Comparison of ENCODE assay signal across 8 cellular contexts in the genomic region with DNA sequence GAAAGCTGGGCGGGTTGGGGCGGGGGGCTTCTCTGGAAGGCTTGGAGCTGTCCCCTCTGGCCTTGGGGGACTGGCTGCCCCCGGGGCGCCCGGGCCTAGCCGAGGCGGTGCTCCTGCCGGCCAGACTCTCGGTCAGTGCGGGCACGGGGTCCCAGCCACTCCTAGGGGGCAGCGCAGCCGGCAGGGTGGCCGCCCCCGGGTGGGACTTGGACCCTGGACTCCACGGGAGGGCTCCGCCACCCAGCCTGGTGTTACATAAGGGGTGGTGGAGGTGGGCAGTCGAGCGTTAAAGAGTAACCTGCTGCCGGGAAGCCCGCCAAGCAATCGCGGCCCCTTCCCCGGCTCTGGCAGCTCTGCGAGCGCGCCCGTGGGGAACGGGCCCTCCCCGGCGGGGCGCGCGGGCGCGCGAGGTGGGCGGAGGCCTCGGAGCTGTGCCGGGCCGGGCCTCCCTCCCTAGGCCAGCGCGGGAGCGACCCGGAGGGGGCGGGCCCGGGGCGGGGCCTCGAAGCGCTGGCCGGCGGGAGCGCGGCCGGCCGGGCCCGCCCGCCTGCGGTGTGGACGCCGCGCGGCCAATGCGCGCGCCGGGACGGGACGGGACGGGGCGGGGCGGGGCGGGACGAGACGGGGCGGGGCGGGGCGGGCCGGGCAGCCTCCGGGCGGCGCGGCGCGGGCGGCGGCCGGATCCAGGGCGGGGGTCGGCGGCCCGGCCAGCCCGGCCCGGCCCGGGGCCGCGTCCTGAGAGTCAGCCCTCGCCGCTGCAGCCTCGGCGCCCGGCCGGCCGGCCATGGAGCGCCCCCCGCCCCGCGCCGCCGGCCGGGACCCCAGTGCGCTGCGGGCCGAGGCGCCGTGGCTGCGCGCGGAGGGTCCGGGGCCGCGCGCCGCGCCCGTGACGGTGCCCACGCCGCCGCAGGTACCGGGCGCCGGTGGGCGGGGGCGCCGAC. TPM values are rescaled to one million over a fixed set of nuclear protein-coding genes. Genes with fewer than 3 reads are reported as not detected.
DNase-seq lines count a peak whose midpoint lies in the region; ATAC-seq and TF ChIP-seq lines count a peak whose summit lies in the region.

A gene with protein sequence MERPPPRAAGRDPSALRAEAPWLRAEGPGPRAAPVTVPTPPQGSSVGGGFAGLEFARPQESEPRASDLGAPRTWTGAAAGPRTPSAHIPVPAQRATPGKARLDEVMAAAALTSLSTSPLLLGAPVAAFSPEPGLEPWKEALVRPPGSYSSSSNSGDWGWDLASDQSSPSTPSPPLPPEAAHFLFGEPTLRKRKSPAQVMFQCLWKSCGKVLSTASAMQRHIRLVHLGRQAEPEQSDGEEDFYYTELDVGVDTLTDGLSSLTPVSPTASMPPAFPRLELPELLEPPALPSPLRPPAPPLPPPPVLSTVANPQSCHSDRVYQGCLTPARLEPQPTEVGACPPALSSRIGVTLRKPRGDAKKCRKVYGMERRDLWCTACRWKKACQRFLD (plus strand): TSS at position 648 of the 941 bp plus-strand sequence. CDS start 137 bp downstream, at position 785.

- peaks cover 6 to 17% (median 10%) of the 10 kb centered on the region in 4 donors for H3K4me1 Mint-ChIP-seq in CD4-positive, alpha-beta memory T cell
- peaks cover 15% of the 10 kb centered on the region for H3K4me1 Mint-ChIP-seq in activated naive CD8-positive, alpha-beta T cell (ENCODE audit: low read depth)
- H3K4me1 Mint-ChIP-seq in neural crest cell, result no peaks in the 10 kb centered on the region

- intact Hi-C loops in CD4-positive, alpha-beta memory T cell (cut with micrococcal nuclease), result loop anchor here (1.0 to 5.0 kb wide), 3 partner anchors 12 to 218 kb away; a partner anchor contains a TSS

- H3K9ac ChIP-seq in HUES64 (ENCODE audit: low read depth, low read length), result peak within 1 kb of the TSS; percentile 82

- H3K27me3 ChIP-seq in CD4-positive, alpha-beta memory T cell (ENCODE audit: insufficient read depth, low read length), result no peaks in the 10 kb centered on the region
- H3K27me3 ChIP-seq in HUES64 (ENCODE audit: insufficient read depth, low read length), result peaks cover 13% of the 10 kb centered on the region

- peaks cover 15% of the 10 kb centered on the region for H3K36me3 ChIP-seq in CD4-positive, alpha-beta memory T cell (ENCODE audit: insufficient read depth, low read length)
- peaks cover 39% of the 10 kb centered on the region for H3K36me3 ChIP-seq in HUES64 (ENCODE audit: insufficient read depth, low read length)
- H3K36me3 ChIP-seq in urinary bladder (ENCODE audit: insufficient read depth), result peaks cover 1% of the 10 kb centered on the region

- peaks cover 33% of the 10 kb centered on the region for H3K4me1 ChIP-seq in CD4-positive, alpha-beta memory T cell (ENCODE audit: insufficient read depth, low read length)
- H3K4me1 ChIP-seq in HUES64 (ENCODE audit: insufficient read depth, low read length) (peaks cover 18% of the 10 kb centered on the region), urinary bladder (ENCODE audit: insufficient read depth) (no peaks in the 10 kb centered on the region)

- peak; percentile 61 to 76 (median 72) for DNase-seq in CD4-positive, alpha-beta memory T cell
- DNase-seq in SHP77 treated with DMSO at 0.1 percent for 48 hours (lab: John Stamatoyannopoulos, UW) (peak; percentile 14), germinal center (ENCODE audit: low spot score) (peak; percentile 88), neural crest cell (ENCODE audit: low read depth, low spot score) (peak; percentile 59)

- peak; percentile 39 for ATAC-seq in GM19397 (IDR thresholded peaks at IDR 0.05; ENCODE audit: unreplicated experiment)

- peak within 1 kb of the TSS; percentile 44 to 91 (median 60) for H3K4me3 Mint-ChIP-seq in CD4-positive, alpha-beta memory T cell
- peak within 1 kb of the TSS; percentile 54 for H3K4me3 Mint-ChIP-seq in activated naive CD8-positive, alpha-beta T cell
- H3K4me3 Mint-ChIP-seq in neural crest cell, result peak within 1 kb of the TSS; percentile 38

- H3K36me3 Mint-ChIP-seq in CD4-positive, alpha-beta memory T cell, result peaks cover 8 to 23% of the 10 kb centered on the region in 2 donors
- H3K36me3 Mint-ChIP-seq in activated naive CD8-positive, alpha-beta T cell, result no peaks in the 10 kb centered on the region
- H3K36me3 Mint-ChIP-seq in neural crest cell (ENCODE audit: low read depth), result peaks cover 4% of the 10 kb centered on the region

- 1% methylated on average over 136 of the region's 136 CpGs for WGBS in HUES64
- WGBS in urinary bladder, result 1% methylated on average over 133 of the region's 136 CpGs

- H3K27ac ChIP-seq in CD4-positive, alpha-beta memory T cell (ENCODE audit: low read depth, low read length), result peak within 1 kb of the TSS; percentile 54
- H3K27ac ChIP-seq in HUES64 (ENCODE audit: low read depth, low read length) (peak within 1 kb of the TSS; percentile 81), urinary bladder (ENCODE audit: low read depth) (peak within 1 kb of the TSS; percentile 94)

- POLR2A ChIA-PET in CD4-positive, alpha-beta memory T cell (lab: Charles Lee; ENCODE audit: partially characterized antibody), result interaction anchor here (0.7 to 7.0 kb wide), 28 partner anchors 10 to 300 kb away, joined by 3 to 202 read pairs (median 6); a partner anchor contains a TSS

- no peaks in the 10 kb centered on the region for H3K27me3 Mint-ChIP-seq in CD4-positive, alpha-beta memory T cell
- H3K27me3 Mint-ChIP-seq in activated naive CD8-positive, alpha-beta T cell, result no peaks in the 10 kb centered on the region
- H3K27me3 Mint-ChIP-seq in neural crest cell (ENCODE audit: low read depth), result peaks cover 6% of the 10 kb centered on the region

- CTCF ChIA-PET in CD4-positive, alpha-beta memory T cell (lab: Charles Lee; ENCODE audit: partially characterized antibody), result interaction anchor here (1.1 to 1.6 kb wide), 2 partner anchors 32 to 45 kb away, joined by 3 to 7 read pairs; a partner anchor contains a TSS

- H3K27ac Mint-ChIP-seq in CD4-positive, alpha-beta memory T cell, result peak within 1 kb of the TSS in 4 of 7 donors; percentile 22 to 65 (median 43)
- no peak within 1 kb of the TSS for H3K27ac Mint-ChIP-seq in activated naive CD8-positive, alpha-beta T cell
- H3K27ac Mint-ChIP-seq in neural crest cell (ENCODE audit: unreplicated experiment), result no peak within 1 kb of the TSS

- peak within 1 kb of the TSS; percentile 42 to 92 for H3K4me3 ChIP-seq in CD4-positive, alpha-beta memory T cell (ENCODE audit: low read length in 2 of 2)
- peak within 1 kb of the TSS; percentile 87 for H3K4me3 ChIP-seq in HUES64 (ENCODE audit: low read length)
- H3K4me3 ChIP-seq in urinary bladder (ENCODE audit: low read depth, low read length), result peak within 1 kb of the TSS; percentile 79

- TF ChIP-seq CTCF in neural crest cell (conservative IDR thresholded peaks at IDR 0.05), result no peak

- H3K9me3 Mint-ChIP-seq in CD4-positive, alpha-beta memory T cell, result peaks cover 0 to 3% (median 0%) of the 10 kb centered on the region in 8 donors
- no peaks in the 10 kb centered on the region for H3K9me3 Mint-ChIP-seq in activated naive CD8-positive, alpha-beta T cell (ENCODE audit: low read depth)
- no peaks in the 10 kb centered on the region for H3K9me3 Mint-ChIP-seq in neural crest cell

- H3K9me3 ChIP-seq in CD4-positive, alpha-beta memory T cell (ENCODE audit: control insufficient read depth in 1 of 2, low read length in 2 of 2), result no peaks in the 10 kb centered on the region
- H3K9me3 ChIP-seq in HUES64 (ENCODE audit: insufficient read depth, low read depth, low read length), result no peaks in the 10 kb centered on the region

RNA-seq across cellular contexts. Expression of the gene that starts here (rescaled TPM):
- 100 to 1,000 TPM; 121 to 124 TPM for total RNA-seq in CD4-positive, alpha-beta memory T cell
- polyA plus RNA-seq in CD4-positive, alpha-beta memory T cell, result 1 to 10 TPM; 2.2 to 7.6 TPM
- 26.3 TPM for polyA plus RNA-seq in HUES64 (2013, experiment 1 of 2)
- polyA plus RNA-seq in HUES64 (2013, experiment 2 of 2), result 34.2 TPM
- total RNA-seq in neural crest cell (73.3 and 79.1 TPM in 2 replicates), urinary bladder (8.6 TPM)
- 106 TPM for polyA plus RNA-seq in urinary bladder

Comparison
In these comparisons a context has a peak if more than half of its experiments do, and no peak if none do; other contexts are left out.
1. Peak in every context shown above with its lines: DNase-seq, ATAC-seq, H3K4me3 ChIP-seq and H3K27ac ChIP-seq.
2. RNA of the gene that starts here (polyA plus RNA-seq): 106 TPM in urinary bladder (single experiment); 2.2 to 7.6 TPM in CD4-positive, alpha-beta memory T cell; every median in the first group is over 10 times any median in the second.
3. DNase-seq: peak in every context shown above with its lines; median percentile 88 in germinal center; 72 in CD4-positive, alpha-beta memory T cell; 59 in neural crest cell; 14 in SHP77 treated with DMSO at 0.1 percent for 48 hours.
4. H3K27ac Mint-ChIP-seq: peak in CD4-positive, alpha-beta memory T cell (4 of 7); none in activated naive CD8-positive, alpha-beta T cell (single experiment) and neural crest cell (single experiment).